Comparison of ENCODE assay signal across 14 cellular contexts in genomic region chr2:80105020-80105419, GRCh38.
"Had no signal": no experiment of that assay in that cellular context is flagged by ENCODE, and none has a peak within 500 bp of the region (broad histone marks: within the 10 kb centered on the region; RNA-seq: fewer than 3 reads in every experiment).

No MANE protein-coding gene starts in this region.

- DNase-seq: activated CD4-positive, CD25-positive, alpha-beta regulatory T cell treated with anti-CD3 and anti-CD28 coated beads, Interleukin-2, amount 50 U/mL, for 72 hours; activated naive CD4-positive, alpha-beta T cell; activated T-cell treated with anti-CD3 and anti-CD28 coated beads for 4 hours; kidney glomerular epithelial cell; left ventricle myocardium superior; nucleus accumbens; right cardiac atrium; small intestine; stimulated activated CD4-positive, alpha-beta T cell treated with anti-CD3 and anti-CD28 coated beads, Interleukin-4, amount 100 ng/mL, for 4 hours; stimulated activated CD8-positive, alpha-beta memory T cell treated with anti-CD3 and anti-CD28 coated beads, Interleukin-4, amount 100 ng/mL, for 48 hours; stimulated activated naive CD4-positive, alpha-beta T cell treated with Interleukin-2 at 50 U/mL for 16 hours; T1000; trophoblast cell had no signal

- H3K27ac ChIP-seq: epithelial cell of prostate had no signal

- ATAC-seq: left ventricle myocardium superior, right cardiac atrium had no signal
